Comparison of ENCODE assay signal across 17 cellular contexts in the genomic region with DNA sequence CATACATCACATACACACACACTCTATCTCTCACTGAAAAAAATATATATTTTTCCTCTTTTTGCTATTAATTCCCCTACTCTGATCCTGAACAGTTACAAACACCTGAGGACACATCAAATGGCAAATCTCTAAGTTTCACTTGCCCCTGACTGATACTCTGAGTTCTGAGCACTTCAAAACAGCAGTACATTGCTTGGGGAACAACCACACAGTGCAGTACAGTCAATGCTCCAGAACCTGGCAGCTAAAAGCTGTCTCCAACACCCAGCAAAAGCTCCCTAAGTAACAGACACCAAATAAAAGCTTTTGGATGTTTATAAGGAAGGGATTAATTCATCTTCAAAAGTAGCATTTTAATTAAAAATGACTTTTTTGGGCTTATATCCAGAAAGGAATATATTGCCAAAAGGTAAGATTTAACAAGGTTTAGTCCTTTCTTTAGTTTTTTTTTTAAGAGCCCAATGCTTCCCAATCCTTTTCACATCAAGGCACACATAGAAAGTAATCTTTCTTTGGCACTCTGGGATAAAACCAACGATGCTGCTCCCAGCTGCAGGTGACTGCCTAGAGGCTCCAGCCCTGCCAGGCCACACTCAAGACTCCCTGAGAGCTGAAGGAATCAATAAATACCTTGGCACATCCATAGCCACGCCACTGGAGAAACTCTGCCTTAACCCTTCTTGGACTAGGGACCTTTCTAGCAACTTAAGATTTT.
A peak's percentile ranks its signal among the peaks of the same experiment; 100 is the strongest.
DNase-seq lines count a peak whose midpoint lies in the region; ATAC-seq and TF ChIP-seq lines count a peak whose summit lies in the region.
"Had no signal": no experiment of that assay in that cellular context is flagged by ENCODE, and none has a peak within 500 bp of the region (broad histone marks: within the 10 kb centered on the region; RNA-seq: fewer than 3 reads in every experiment).

No MANE protein-coding gene starts in this region.

- no peak overlapping the region for H3K4me3 ChIP-seq in coronary artery
- no peak overlapping the region for H3K4me3 ChIP-seq in thyroid gland (replicated peaks in 1 of 3)
- H3K4me3 ChIP-seq: adrenal gland had no signal

- DNase-seq in coronary artery (ENCODE audit: low spot score), result no peak
- DNase-seq in thyroid gland, result peak; percentile 52 to 62
- DNase-seq in activated CD8-positive, alpha-beta memory T cell treated with anti-CD3 and anti-CD28 coated beads, Interleukin-2, amount 10 ng/mL, durations not matched to agents 7 days and 5 days, result no peak
- no peak for DNase-seq in NCI-H2196 treated with DMSO at 0.1 percent for 48 hours (lab: John Stamatoyannopoulos, UW; ENCODE audit: unreplicated experiment)
- DNase-seq: activated CD4-positive, alpha-beta T cell treated with anti-CD3 and anti-CD28 coated beads for 4 hours; adrenal gland; C1 segment of cervical spinal cord; hypothalamus; left cardiac atrium; NCI-H1694 treated with DMSO at 0.1 percent for 48 hours; NCI-H524 treated with DMSO at 0.1 percent for 48 hours; small intestine; stimulated activated naive CD4-positive, alpha-beta T cell treated with Interleukin-2 at 50 U/mL for 16 hours had no signal

- no peak overlapping the region for H3K4me3 Mint-ChIP-seq in nephron
- no peak overlapping the region for H3K4me3 Mint-ChIP-seq in activated CD8-positive, alpha-beta memory T cell treated with anti-CD3 and anti-CD28 coated beads, Interleukin-2, amount 10 ng/mL, durations not matched to agents 7 days and 5 days

- H3K4me1 ChIP-seq in thyroid gland, result peaks cover 29 to 34% of the 10 kb centered on the region in 2 donors

- peak overlapping the region; percentile 63 to 79 for H3K27ac ChIP-seq in coronary artery
- peak overlapping the region; percentile 50 to 56 (median 52) for H3K27ac ChIP-seq in thyroid gland
- H3K27ac ChIP-seq: epithelial cell of prostate had no signal

- CTCF ChIA-PET in activated CD8-positive, alpha-beta memory T cell treated with anti-CD3 and anti-CD28 coated beads, Interleukin-2, amount 10 ng/mL, durations not matched to agents 7 days and 5 days (lab: Charles Lee), result no interaction called here

- no peaks in the 10 kb centered on the region for H3K9me3 Mint-ChIP-seq in nephron
- no peaks in the 10 kb centered on the region for H3K9me3 Mint-ChIP-seq in activated CD8-positive, alpha-beta memory T cell treated with anti-CD3 and anti-CD28 coated beads, Interleukin-2, amount 10 ng/mL, durations not matched to agents 7 days and 5 days (ENCODE audit: low read depth)

- H3K9me3 ChIP-seq in thyroid gland, result no peaks in the 10 kb centered on the region
- H3K9me3 ChIP-seq: adrenal gland had no signal

- TF ChIP-seq POLR2A in thyroid gland (IDR thresholded peaks at IDR 0.05), result no peak

- intact Hi-C loops in thyroid gland (cut with DNase I), result no loop called here

- peak; percentile 31 for ATAC-seq in HG02885 (IDR thresholded peaks at IDR 0.05; ENCODE audit: poor library complexity, unreplicated experiment)
- no peak for ATAC-seq in activated CD8-positive, alpha-beta memory T cell treated with anti-CD3 and anti-CD28 coated beads, Interleukin-2, amount 10 ng/mL, durations not matched to agents 7 days and 5 days
- no peak for ATAC-seq in GM18909 (IDR thresholded peaks at IDR 0.05; ENCODE audit: poor library complexity, unreplicated experiment)

- no peaks in the 10 kb centered on the region for H3K27me3 ChIP-seq in thyroid gland
- H3K27me3 ChIP-seq: adrenal gland had no signal

- TF ChIP-seq CTCF in coronary artery (IDR thresholded peaks at IDR 0.05), result no peak
- TF ChIP-seq CTCF in nephron (IDR thresholded peaks at IDR 0.05; ENCODE audit: unreplicated experiment in 3 of 3), result no peak
- no peak for TF ChIP-seq CTCF in thyroid gland (IDR thresholded peaks at IDR 0.05)

- peaks cover 61% of the 10 kb centered on the region for H3K4me1 Mint-ChIP-seq in nephron
- H3K4me1 Mint-ChIP-seq in activated CD8-positive, alpha-beta memory T cell treated with anti-CD3 and anti-CD28 coated beads, Interleukin-2, amount 10 ng/mL, durations not matched to agents 7 days and 5 days, result peaks cover 16% of the 10 kb centered on the region

- H3K36me3 Mint-ChIP-seq in nephron (ENCODE audit: low read depth), result peaks cover 18% of the 10 kb centered on the region
- H3K36me3 Mint-ChIP-seq in activated CD8-positive, alpha-beta memory T cell treated with anti-CD3 and anti-CD28 coated beads, Interleukin-2, amount 10 ng/mL, durations not matched to agents 7 days and 5 days, result peaks cover 26% of the 10 kb centered on the region

- 19 to 25% methylated on average over 2 of the region's 2 CpGs for WGBS in thyroid gland, 2 donors

- no peaks in the 10 kb centered on the region for H3K27me3 Mint-ChIP-seq in nephron (ENCODE audit: low read depth)
- H3K27me3 Mint-ChIP-seq in activated CD8-positive, alpha-beta memory T cell treated with anti-CD3 and anti-CD28 coated beads, Interleukin-2, amount 10 ng/mL, durations not matched to agents 7 days and 5 days, result no peaks in the 10 kb centered on the region

- H3K27ac Mint-ChIP-seq in nephron, result peak overlapping the region; percentile 51 to 86 (median 82)
- no peak overlapping the region for H3K27ac Mint-ChIP-seq in activated CD8-positive, alpha-beta memory T cell treated with anti-CD3 and anti-CD28 coated beads, Interleukin-2, amount 10 ng/mL, durations not matched to agents 7 days and 5 days

- no peaks in the 10 kb centered on the region for H3K36me3 ChIP-seq in thyroid gland
- H3K36me3 ChIP-seq: adrenal gland had no signal

Comparison
In these comparisons a context has a peak if more than half of its experiments do, and no peak if none do; other contexts are left out.
1. DNase-seq: peak in thyroid gland (2 of 2); none in coronary artery (single experiment), activated CD8-positive, alpha-beta memory T cell treated with anti-CD3 and anti-CD28 coated beads, Interleukin-2, amount 10 ng/mL, durations not matched to agents 7 days and 5 days (single experiment) and NCI-H2196 treated with DMSO at 0.1 percent for 48 hours (single experiment).